Comparison of ENCODE assay signal across 1 cellular context in genomic region chr14:68469208-68469713, GRCh38.
TF ChIP-seq lines count a peak whose summit lies in the region.

No MANE protein-coding gene starts in this region.

TF ChIP-seq in HepG2, 621 proteins besides CTCF, POLR2A, EP300 and RAD21 (continued from another document and continues in another):
- TF ChIP-seq, protein P1, sequence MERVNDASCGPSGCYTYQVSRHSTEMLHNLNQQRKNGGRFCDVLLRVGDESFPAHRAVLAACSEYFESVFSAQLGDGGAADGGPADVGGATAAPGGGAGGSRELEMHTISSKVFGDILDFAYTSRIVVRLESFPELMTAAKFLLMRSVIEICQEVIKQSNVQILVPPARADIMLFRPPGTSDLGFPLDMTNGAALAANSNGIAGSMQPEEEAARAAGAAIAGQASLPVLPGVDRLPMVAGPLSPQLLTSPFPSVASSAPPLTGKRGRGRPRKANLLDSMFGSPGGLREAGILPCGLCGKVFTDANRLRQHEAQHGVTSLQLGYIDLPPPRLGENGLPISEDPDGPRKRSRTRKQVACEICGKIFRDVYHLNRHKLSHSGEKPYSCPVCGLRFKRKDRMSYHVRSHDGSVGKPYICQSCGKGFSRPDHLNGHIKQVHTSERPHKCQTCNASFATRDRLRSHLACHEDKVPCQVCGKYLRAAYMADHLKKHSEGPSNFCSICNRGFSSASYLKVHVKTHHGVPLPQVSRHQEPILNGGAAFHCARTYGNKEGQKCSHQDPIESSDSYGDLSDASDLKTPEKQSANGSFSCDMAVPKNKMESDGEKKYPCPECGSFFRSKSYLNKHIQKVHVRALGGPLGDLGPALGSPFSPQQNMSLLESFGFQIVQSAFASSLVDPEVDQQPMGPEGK (CRISPR knock-in tag; IDR thresholded peaks at IDR 0.05): 0 out of 2 replicates have a peak, but pooled peaks have one; percentile 41
- TF ChIP-seq ZNF441 (CRISPR knock-in tag; IDR thresholded peaks at IDR 0.05; ENCODE audit: borderline replicate concordance): no peak
- TF ChIP-seq ZMAT3 (CRISPR knock-in tag; conservative IDR thresholded peaks at IDR 0.05): no peak
- TF ChIP-seq ZNF841 (CRISPR knock-in tag; IDR thresholded peaks at IDR 0.05; ENCODE audit: borderline replicate concordance): no peak
- TF ChIP-seq TBP (CRISPR knock-in tag; IDR thresholded peaks at IDR 0.05): no peak
- TF ChIP-seq HDAC2 (CRISPR knock-in tag; IDR thresholded peaks at IDR 0.05): peak; percentile 92
- TF ChIP-seq, protein P2, sequence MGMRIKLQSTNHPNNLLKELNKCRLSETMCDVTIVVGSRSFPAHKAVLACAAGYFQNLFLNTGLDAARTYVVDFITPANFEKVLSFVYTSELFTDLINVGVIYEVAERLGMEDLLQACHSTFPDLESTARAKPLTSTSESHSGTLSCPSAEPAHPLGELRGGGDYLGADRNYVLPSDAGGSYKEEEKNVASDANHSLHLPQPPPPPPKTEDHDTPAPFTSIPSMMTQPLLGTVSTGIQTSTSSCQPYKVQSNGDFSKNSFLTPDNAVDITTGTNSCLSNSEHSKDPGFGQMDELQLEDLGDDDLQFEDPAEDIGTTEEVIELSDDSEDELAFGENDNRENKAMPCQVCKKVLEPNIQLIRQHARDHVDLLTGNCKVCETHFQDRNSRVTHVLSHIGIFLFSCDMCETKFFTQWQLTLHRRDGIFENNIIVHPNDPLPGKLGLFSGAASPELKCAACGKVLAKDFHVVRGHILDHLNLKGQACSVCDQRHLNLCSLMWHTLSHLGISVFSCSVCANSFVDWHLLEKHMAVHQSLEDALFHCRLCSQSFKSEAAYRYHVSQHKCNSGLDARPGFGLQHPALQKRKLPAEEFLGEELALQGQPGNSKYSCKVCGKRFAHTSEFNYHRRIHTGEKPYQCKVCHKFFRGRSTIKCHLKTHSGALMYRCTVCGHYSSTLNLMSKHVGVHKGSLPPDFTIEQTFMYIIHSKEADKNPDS (CRISPR knock-in tag; IDR thresholded peaks at IDR 0.05): no peak
- peak; percentile 35; the same call in 1 of the 2 replicates for TF ChIP-seq IRF2 (CRISPR knock-in tag; IDR thresholded peaks at IDR 0.05)
- TF ChIP-seq FOXO4 (CRISPR knock-in tag; conservative IDR thresholded peaks at IDR 0.05): no peak
- TF ChIP-seq RELA (CRISPR knock-in tag; IDR thresholded peaks at IDR 0.05): no peak
- TF ChIP-seq ZNF224 (CRISPR knock-in tag; IDR thresholded peaks at IDR 0.05): no peak
- TF ChIP-seq SIX1 (CRISPR knock-in tag; IDR thresholded peaks at IDR 0.05; ENCODE audit: borderline replicate concordance): peak; percentile 77
- TF ChIP-seq, protein P3, sequence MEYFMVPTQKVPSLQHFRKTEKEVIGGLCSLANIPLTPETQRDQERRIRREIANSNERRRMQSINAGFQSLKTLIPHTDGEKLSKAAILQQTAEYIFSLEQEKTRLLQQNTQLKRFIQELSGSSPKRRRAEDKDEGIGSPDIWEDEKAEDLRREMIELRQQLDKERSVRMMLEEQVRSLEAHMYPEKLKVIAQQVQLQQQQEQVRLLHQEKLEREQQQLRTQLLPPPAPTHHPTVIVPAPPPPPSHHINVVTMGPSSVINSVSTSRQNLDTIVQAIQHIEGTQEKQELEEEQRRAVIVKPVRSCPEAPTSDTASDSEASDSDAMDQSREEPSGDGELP (IDR thresholded peaks at IDR 0.05; ENCODE audit: borderline replicate concordance, low read depth): peak; percentile 76
- TF ChIP-seq ZBTB38 (CRISPR knock-in tag; IDR thresholded peaks at IDR 0.05): no peak
- TF ChIP-seq SNAPC5 (CRISPR knock-in tag; IDR thresholded peaks at IDR 0.05; ENCODE audit: borderline replicate concordance): 0 out of 2 replicates have a peak, but pooled peaks have one; percentile 57
- TF ChIP-seq, protein P4, sequence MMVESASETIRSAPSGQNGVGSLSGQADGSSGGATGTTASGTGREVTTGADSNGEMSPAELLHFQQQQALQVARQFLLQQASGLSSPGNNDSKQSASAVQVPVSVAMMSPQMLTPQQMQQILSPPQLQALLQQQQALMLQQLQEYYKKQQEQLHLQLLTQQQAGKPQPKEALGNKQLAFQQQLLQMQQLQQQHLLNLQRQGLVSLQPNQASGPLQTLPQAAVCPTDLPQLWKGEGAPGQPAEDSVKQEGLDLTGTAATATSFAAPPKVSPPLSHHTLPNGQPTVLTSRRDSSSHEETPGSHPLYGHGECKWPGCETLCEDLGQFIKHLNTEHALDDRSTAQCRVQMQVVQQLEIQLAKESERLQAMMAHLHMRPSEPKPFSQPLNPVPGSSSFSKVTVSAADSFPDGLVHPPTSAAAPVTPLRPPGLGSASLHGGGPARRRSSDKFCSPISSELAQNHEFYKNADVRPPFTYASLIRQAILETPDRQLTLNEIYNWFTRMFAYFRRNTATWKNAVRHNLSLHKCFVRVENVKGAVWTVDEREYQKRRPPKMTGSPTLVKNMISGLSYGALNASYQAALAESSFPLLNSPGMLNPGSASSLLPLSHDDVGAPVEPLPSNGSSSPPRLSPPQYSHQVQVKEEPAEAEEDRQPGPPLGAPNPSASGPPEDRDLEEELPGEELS (CRISPR knock-in tag; IDR thresholded peaks at IDR 0.05): peak; percentile 90
- peak; percentile 90 for TF ChIP-seq NKX3-1 (CRISPR knock-in tag; IDR thresholded peaks at IDR 0.05)
- no peak for TF ChIP-seq HCFC1 (IDR thresholded peaks at IDR 0.05; ENCODE audit: low read depth, low read length)
- TF ChIP-seq LRRFIP1 (CRISPR knock-in tag; conservative IDR thresholded peaks at IDR 0.05): no peak
- peak; percentile 86 for TF ChIP-seq CREM (IDR thresholded peaks at IDR 0.05)
- TF ChIP-seq CREM (CRISPR knock-in tag; IDR thresholded peaks at IDR 0.05): no peak
- TF ChIP-seq ZNF547 (CRISPR knock-in tag; IDR thresholded peaks at IDR 0.05): no peak
- TF ChIP-seq ARNT (IDR thresholded peaks at IDR 0.05): no peak
- TF ChIP-seq, protein P5, sequence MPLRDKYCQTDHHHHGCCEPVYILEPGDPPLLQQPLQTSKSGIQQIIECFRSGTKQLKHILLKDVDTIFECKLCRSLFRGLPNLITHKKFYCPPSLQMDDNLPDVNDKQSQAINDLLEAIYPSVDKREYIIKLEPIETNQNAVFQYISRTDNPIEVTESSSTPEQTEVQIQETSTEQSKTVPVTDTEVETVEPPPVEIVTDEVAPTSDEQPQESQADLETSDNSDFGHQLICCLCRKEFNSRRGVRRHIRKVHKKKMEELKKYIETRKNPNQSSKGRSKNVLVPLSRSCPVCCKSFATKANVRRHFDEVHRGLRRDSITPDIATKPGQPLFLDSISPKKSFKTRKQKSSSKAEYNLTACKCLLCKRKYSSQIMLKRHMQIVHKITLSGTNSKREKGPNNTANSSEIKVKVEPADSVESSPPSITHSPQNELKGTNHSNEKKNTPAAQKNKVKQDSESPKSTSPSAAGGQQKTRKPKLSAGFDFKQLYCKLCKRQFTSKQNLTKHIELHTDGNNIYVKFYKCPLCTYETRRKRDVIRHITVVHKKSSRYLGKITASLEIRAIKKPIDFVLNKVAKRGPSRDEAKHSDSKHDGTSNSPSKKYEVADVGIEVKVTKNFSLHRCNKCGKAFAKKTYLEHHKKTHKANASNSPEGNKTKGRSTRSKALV (CRISPR knock-in tag; IDR thresholded peaks at IDR 0.05): no peak
- TF ChIP-seq GABPB1 (CRISPR knock-in tag; IDR thresholded peaks at IDR 0.05): no peak
- TF ChIP-seq, protein P6, sequence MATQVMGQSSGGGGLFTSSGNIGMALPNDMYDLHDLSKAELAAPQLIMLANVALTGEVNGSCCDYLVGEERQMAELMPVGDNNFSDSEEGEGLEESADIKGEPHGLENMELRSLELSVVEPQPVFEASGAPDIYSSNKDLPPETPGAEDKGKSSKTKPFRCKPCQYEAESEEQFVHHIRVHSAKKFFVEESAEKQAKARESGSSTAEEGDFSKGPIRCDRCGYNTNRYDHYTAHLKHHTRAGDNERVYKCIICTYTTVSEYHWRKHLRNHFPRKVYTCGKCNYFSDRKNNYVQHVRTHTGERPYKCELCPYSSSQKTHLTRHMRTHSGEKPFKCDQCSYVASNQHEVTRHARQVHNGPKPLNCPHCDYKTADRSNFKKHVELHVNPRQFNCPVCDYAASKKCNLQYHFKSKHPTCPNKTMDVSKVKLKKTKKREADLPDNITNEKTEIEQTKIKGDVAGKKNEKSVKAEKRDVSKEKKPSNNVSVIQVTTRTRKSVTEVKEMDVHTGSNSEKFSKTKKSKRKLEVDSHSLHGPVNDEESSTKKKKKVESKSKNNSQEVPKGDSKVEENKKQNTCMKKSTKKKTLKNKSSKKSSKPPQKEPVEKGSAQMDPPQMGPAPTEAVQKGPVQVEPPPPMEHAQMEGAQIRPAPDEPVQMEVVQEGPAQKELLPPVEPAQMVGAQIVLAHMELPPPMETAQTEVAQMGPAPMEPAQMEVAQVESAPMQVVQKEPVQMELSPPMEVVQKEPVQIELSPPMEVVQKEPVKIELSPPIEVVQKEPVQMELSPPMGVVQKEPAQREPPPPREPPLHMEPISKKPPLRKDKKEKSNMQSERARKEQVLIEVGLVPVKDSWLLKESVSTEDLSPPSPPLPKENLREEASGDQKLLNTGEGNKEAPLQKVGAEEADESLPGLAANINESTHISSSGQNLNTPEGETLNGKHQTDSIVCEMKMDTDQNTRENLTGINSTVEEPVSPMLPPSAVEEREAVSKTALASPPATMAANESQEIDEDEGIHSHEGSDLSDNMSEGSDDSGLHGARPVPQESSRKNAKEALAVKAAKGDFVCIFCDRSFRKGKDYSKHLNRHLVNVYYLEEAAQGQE (IDR thresholded peaks at IDR 0.05; ENCODE audit: borderline replicate concordance in 1 of 2, low read depth in 1 of 2, low read length in 2 of 2): peak in 1 of 2 experiments; percentile 75; a peak in 2 of 4 replicates
- no peak for TF ChIP-seq MNT (IDR thresholded peaks at IDR 0.05)
- no peak for TF ChIP-seq PRMT3 (CRISPR knock-in tag; IDR thresholded peaks at IDR 0.05; ENCODE audit: borderline replicate concordance, low read depth)
- TF ChIP-seq KLF13 (CRISPR knock-in tag; IDR thresholded peaks at IDR 0.05): no peak
- peak; percentile 87 for TF ChIP-seq ZGPAT (CRISPR knock-in tag; IDR thresholded peaks at IDR 0.05)
- TF ChIP-seq, protein P7, sequence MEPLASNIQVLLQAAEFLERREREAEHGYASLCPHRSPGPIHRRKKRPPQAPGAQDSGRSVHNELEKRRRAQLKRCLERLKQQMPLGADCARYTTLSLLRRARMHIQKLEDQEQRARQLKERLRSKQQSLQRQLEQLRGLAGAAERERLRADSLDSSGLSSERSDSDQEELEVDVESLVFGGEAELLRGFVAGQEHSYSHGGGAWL (CRISPR knock-in tag; IDR thresholded peaks at IDR 0.05): no peak
- TF ChIP-seq ZC3H13 (CRISPR knock-in tag; IDR thresholded peaks at IDR 0.05): no peak
- TF ChIP-seq, protein P8, sequence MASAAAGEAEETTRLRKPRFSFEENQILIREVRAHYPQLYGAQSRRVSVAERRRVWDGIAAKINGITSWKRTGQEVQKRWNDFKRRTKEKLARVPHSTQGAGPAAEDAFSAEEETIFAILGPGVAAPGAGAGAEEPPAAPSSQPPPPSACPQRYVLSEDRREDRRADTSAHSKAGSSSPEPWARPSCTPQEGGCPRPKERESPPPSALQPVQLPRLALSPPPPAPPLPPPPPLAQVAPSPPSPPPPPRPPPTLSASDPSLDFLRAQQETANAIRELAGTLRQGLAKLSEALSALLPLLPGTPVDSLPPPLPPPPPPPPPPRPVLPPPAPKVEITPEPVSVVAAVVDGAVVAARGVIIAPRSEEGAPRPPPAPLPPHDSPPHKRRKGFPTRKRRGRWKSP (CRISPR knock-in tag; IDR thresholded peaks at IDR 0.05): 0 out of 2 replicates have a peak, but pooled peaks have one; percentile 34
- TF ChIP-seq FOXP1 (IDR thresholded peaks at IDR 0.05): no peak
- peak; percentile 94 for TF ChIP-seq FOXP1 (CRISPR knock-in tag; IDR thresholded peaks at IDR 0.05)
- TF ChIP-seq ZNF496 (CRISPR knock-in tag; IDR thresholded peaks at IDR 0.05; ENCODE audit: insufficient replicate concordance): no peak
